ENCODE assay signal across 8 cellular contexts in the genomic region with DNA sequence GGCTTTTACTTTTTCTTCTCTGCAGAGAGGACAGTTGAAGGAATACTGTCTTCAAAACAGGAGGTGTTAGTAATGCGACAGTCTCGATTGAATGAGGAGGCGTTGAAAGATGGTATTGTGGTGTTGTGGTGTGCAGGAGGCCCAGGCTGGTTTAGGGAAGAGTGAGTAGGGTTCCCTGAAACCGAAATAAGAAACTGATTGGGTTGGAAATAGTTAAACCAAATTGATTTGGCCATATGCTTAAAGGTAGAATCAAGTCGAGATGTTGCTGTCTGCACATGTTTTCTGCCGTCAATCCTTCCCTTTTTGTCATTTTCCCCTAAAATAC. TPM values are rescaled to one million over a fixed set of nuclear protein-coding genes. Genes with fewer than 3 reads are reported as not detected.
DNase-seq lines count a peak whose midpoint lies in the region; ATAC-seq and TF ChIP-seq lines count a peak whose summit lies in the region.

No MANE protein-coding gene starts in this region.

- DNase-seq in activated CD4-positive, CD25-positive, alpha-beta regulatory T cell (lab: John Stamatoyannopoulos, UW): no peak
- DNase-seq in brain microvascular endothelial cell: no peak
- DNase-seq in mucosa of descending colon: no peak
- DNase-seq in tibial artery: no peak

- intact Hi-C loops in mucosa of descending colon (cut with DNase I, micrococcal nuclease) (no loop called here), tibial artery (cut with DNase I; ENCODE audit: low total_unique reads) (loop anchor here (2.0 to 5.0 kb wide), 2 partner anchors 51 to 310 kb away; a partner anchor contains a TSS)

- peak overlapping the region; percentile 42 for H3K27ac ChIP-seq in OCI-LY3 (ENCODE audit: low read length)
- peak overlapping the region; percentile 97 for H3K27ac ChIP-seq in brain microvascular endothelial cell
- peak overlapping the region; percentile 98 to 100 for H3K27ac ChIP-seq in tibial artery

- H3K27me3 ChIP-seq in OCI-LY3 (ENCODE audit: low read depth, low read length) (no peaks in the 10 kb centered on the region), brain microvascular endothelial cell (replicated peaks) (no peaks in the 10 kb centered on the region), tibial artery (no peaks in the 10 kb centered on the region)

- ATAC-seq in activated CD4-positive, CD25-positive, alpha-beta regulatory T cell treated with anti-CD3 and anti-CD28 coated beads, Interleukin-2, amount 50 U/mL, for 24 hours: peak; percentile 10 to 14
- ATAC-seq in mucosa of descending colon (no peak), HG03175 (IDR thresholded peaks at IDR 0.05; ENCODE audit: unreplicated experiment) (no peak), GM21786 (IDR thresholded peaks at IDR 0.05; ENCODE audit: unreplicated experiment) (no peak)

- peaks cover 23% of the 10 kb centered on the region for H4K20me1 ChIP-seq in OCI-LY3 (ENCODE audit: insufficient read depth, low read length)

- H3K4me1 ChIP-seq in OCI-LY3 (ENCODE audit: low read length): peaks cover 37% of the 10 kb centered on the region
- peaks cover 18% of the 10 kb centered on the region for H3K4me1 ChIP-seq in mucosa of descending colon (ENCODE audit: low read depth)
- H3K4me1 ChIP-seq in tibial artery: peaks cover 0 to 37% (median 28%) of the 10 kb centered on the region in 4 donors

- peak overlapping the region; percentile 24; the same call in 1 of the 2 replicates for H2AFZ ChIP-seq in OCI-LY3 (ENCODE audit: low read depth, low read length)

- no peak for TF ChIP-seq CTCF in OCI-LY3 (IDR thresholded peaks at IDR 0.05; ENCODE audit: low read depth, low read length)
- no peak for TF ChIP-seq CTCF in brain microvascular endothelial cell (IDR thresholded peaks at IDR 0.05; ENCODE audit: low read depth, low read length, missing control alignments)
- no peak for TF ChIP-seq CTCF in mucosa of descending colon (IDR thresholded peaks at IDR 0.05)
- TF ChIP-seq CTCF in tibial artery (IDR thresholded peaks at IDR 0.05): no peak

- in situ Hi-C loops in brain microvascular endothelial cell (cut with HindIII; ENCODE audit: low pct_ligation_motif_present, low sequenced_read_pairs): no loop called here

- H3K36me3 ChIP-seq in OCI-LY3 (replicated peaks; ENCODE audit: low read depth, low read length) (peaks cover 7% of the 10 kb centered on the region), brain microvascular endothelial cell (replicated peaks) (no peaks in the 10 kb centered on the region), mucosa of descending colon (ENCODE audit: low read depth) (no peaks in the 10 kb centered on the region), tibial artery (no peaks in the 10 kb centered on the region)

- H3K4me2 ChIP-seq in OCI-LY3 (ENCODE audit: low read length): peak overlapping the region; percentile 88

- peak overlapping the region; percentile 78 for H3K4me3 ChIP-seq in OCI-LY3 (ENCODE audit: low read length)
- H3K4me3 ChIP-seq in brain microvascular endothelial cell (ENCODE audit: low read depth, low read length): peak overlapping the region; percentile 94
- H3K4me3 ChIP-seq in mucosa of descending colon: peak overlapping the region; percentile 85
- peak overlapping the region; percentile 88 to 100 for H3K4me3 ChIP-seq in tibial artery

- H3K9me3 ChIP-seq in OCI-LY3 (ENCODE audit: insufficient read depth, low read length) (no peaks in the 10 kb centered on the region), mucosa of descending colon (no peaks in the 10 kb centered on the region), tibial artery (no peaks in the 10 kb centered on the region)

- H3K79me2 ChIP-seq in OCI-LY3 (ENCODE audit: low read length): peaks cover 58% of the 10 kb centered on the region

- H3K9ac ChIP-seq in OCI-LY3 (ENCODE audit: low read length): peak overlapping the region; percentile 86

RNA-seq across cellular contexts. Expression of a gene that starts 0.8 kb away (rescaled TPM):
- 10 to 100 TPM; 58.7 to 82.6 (median 65.7) TPM for total RNA-seq in mucosa of descending colon

RNA-seq across cellular contexts. Expression of a gene that starts 1.6 kb away (rescaled TPM):
- total RNA-seq in mucosa of descending colon: 10 to 100 TPM; 74.4 to 99.1 (median 95.9) TPM

RNA-seq across cellular contexts. Expression of a gene that starts 51.2 kb away (rescaled TPM):
- 10 to 100 TPM; 24.5 to 31.4 (median 26.7) TPM for total RNA-seq in mucosa of descending colon

Comparison
In these comparisons a context has a peak if more than half of its experiments do, and no peak if none do; other contexts are left out.
1. ATAC-seq: peak in activated CD4-positive, CD25-positive, alpha-beta regulatory T cell treated with anti-CD3 and anti-CD28 coated beads, Interleukin-2, amount 50 U/mL, for 24 hours (2 of 2); none in mucosa of descending colon (single experiment), HG03175 (single experiment) and GM21786 (single experiment).
2. H3K27ac ChIP-seq: peak in every context shown above with its lines; median percentile 99 in tibial artery; 97 in brain microvascular endothelial cell; 42 in OCI-LY3.
3. Peak in every context shown above with its lines, with median percentiles within 50 percentile points of each other: H3K4me3 ChIP-seq.